Comparison of ENCODE assay signal across 21 cellular contexts in the genomic region with DNA sequence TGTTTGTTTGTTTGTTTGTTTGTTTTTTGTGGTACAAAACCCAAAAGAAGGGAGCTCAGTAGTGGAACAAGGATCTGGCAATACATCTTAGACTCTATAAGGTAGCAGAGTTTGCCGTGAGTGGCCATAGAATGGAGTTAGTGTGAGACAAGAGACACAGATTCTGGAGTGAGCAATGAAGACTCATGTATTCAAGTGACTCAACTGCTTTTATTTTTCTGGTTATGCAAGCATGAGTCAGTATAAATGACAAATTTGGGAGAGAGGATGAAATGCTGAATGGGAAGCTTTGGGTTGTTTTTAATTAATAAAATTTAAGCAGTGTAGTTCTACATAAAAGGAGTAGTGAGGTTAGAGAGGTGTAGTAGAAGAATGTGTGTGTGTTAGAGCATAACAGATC.
DNase-seq lines count a peak whose midpoint lies in the region; ATAC-seq and TF ChIP-seq lines count a peak whose summit lies in the region.
"Had no signal": no experiment of that assay in that cellular context is flagged by ENCODE, and none has a peak within 500 bp of the region (broad histone marks: within the 10 kb centered on the region; RNA-seq: fewer than 3 reads in every experiment).

No MANE protein-coding gene starts in this region.

- no peak overlapping the region for H2BK12ac ChIP-seq in trophoblast cell (ENCODE audit: low read length)

- no peak overlapping the region for H3K23ac ChIP-seq in trophoblast cell (ENCODE audit: low read length)

- H3K27ac Mint-ChIP-seq in activated CD4-positive, alpha-beta memory T cell treated with anti-CD3 and anti-CD28 coated beads, Interleukin-2, amount 10 ng/mL, durations not matched to agents 7 days and 5 days = no peak overlapping the region
- no peak overlapping the region for H3K27ac Mint-ChIP-seq in activated CD4-positive, alpha-beta T cell treated with anti-CD3 and anti-CD28 coated beads, Interleukin-2, amount 10 ng/mL, durations not matched to agents 7 days and 5 days
- H3K27ac Mint-ChIP-seq: CD4-positive, CD25-positive, alpha-beta regulatory T cell; CD8-positive, alpha-beta memory T cell; HFFc6; IgD-negative memory B cell had no signal

- DNase-seq in GM23248 (peak; percentile 8), PC-3 (peak; percentile 14), mammary epithelial cell (peak; percentile 0), kidney tubule cell (ENCODE audit: low spot score) (peak; percentile 44), EL (no peak), trophoblast cell (no peak)
- DNase-seq in activated CD4-positive, alpha-beta memory T cell treated with anti-CD3 and anti-CD28 coated beads, Interleukin-2, amount 10 ng/mL, durations not matched to agents 7 days and 5 days = no peak
- no peak for DNase-seq in activated CD4-positive, alpha-beta T cell treated with anti-CD3 and anti-CD28 coated beads, Interleukin-2, amount 10 ng/mL, durations not matched to agents 7 days and 5 days
- DNase-seq: ACHN; BE2C; C1 segment of cervical spinal cord; CD4-positive, CD25-positive, alpha-beta regulatory T cell; CD8-positive, alpha-beta memory T cell; COR-L47; GDM1; GOT3; H7; HFFc6 had no signal

- H3K36me3 ChIP-seq in GM23248 (ENCODE audit: low read depth) (no peaks in the 10 kb centered on the region), PC-3 (ENCODE audit: low read depth, low read length) (no peaks in the 10 kb centered on the region), mammary epithelial cell (ENCODE audit: insufficient read depth, low read length) (no peaks in the 10 kb centered on the region), trophoblast cell (ENCODE audit: control insufficient read depth in 1 of 2, insufficient read depth in 2 of 2, low read length in 2 of 2) (no peaks in the 10 kb centered on the region)
- H3K36me3 ChIP-seq: BE2C had no signal

- POLR2A ChIA-PET in PC-3 (lab: Charles Lee; ENCODE audit: unreplicated experiment) = no interaction called here
- POLR2A ChIA-PET in activated CD4-positive, alpha-beta memory T cell treated with anti-CD3 and anti-CD28 coated beads, Interleukin-2, amount 10 ng/mL, durations not matched to agents 7 days and 5 days (lab: Charles Lee) = no interaction called here
- POLR2A ChIA-PET in activated CD4-positive, alpha-beta T cell treated with anti-CD3 and anti-CD28 coated beads, Interleukin-2, amount 10 ng/mL, durations not matched to agents 7 days and 5 days (lab: Charles Lee) = no interaction called here

- CTCF ChIA-PET in PC-3 (lab: Charles Lee) = no interaction called here
- CTCF ChIA-PET in mammary epithelial cell (lab: Charles Lee; ENCODE audit: low non-redundant PET) = no interaction called here
- CTCF ChIA-PET in activated CD4-positive, alpha-beta memory T cell treated with anti-CD3 and anti-CD28 coated beads, Interleukin-2, amount 10 ng/mL, durations not matched to agents 7 days and 5 days (lab: Charles Lee) = no interaction called here
- CTCF ChIA-PET in activated CD4-positive, alpha-beta T cell treated with anti-CD3 and anti-CD28 coated beads, Interleukin-2, amount 10 ng/mL, durations not matched to agents 7 days and 5 days (lab: Charles Lee) = no interaction called here

- H4K12ac ChIP-seq in trophoblast cell (ENCODE audit: low read depth, low read length) = no peak overlapping the region

- no TSS peak for BruUV-seq in PC-3 (replicated peaks; lab: Mats Ljungman, UMichigan)
- BruUV-seq in mammary epithelial cell (replicated peaks; lab: Mats Ljungman, UMichigan) = no TSS peak

- no peak for ATAC-seq in PC-3
- ATAC-seq: HCT116, HepG2 had no signal

- in situ Hi-C loops in GM23248 (cut with MboI) (no loop called here), mammary epithelial cell (cut with MboI; ENCODE audit: low sequenced_read_pairs in 2 of 2) (no loop called here)

- no peak overlapping the region for H4K91ac ChIP-seq in trophoblast cell (ENCODE audit: low read depth, low read length)

- no peak overlapping the region for H4K8ac ChIP-seq in trophoblast cell (ENCODE audit: low read depth, low read length)

- H3K27me3 ChIP-seq in GM23248 (replicated peaks; ENCODE audit: insufficient read depth) (no peaks in the 10 kb centered on the region), PC-3 (ENCODE audit: low read length) (no peaks in the 10 kb centered on the region), mammary epithelial cell (ENCODE audit: insufficient read depth, low read length) (no peaks in the 10 kb centered on the region), trophoblast cell (ENCODE audit: insufficient read depth, low read length) (no peaks in the 10 kb centered on the region)
- H3K27me3 ChIP-seq: BE2C had no signal

- no peak overlapping the region for H3K4me3 ChIP-seq in GM23248
- H3K4me3 ChIP-seq in PC-3 (ENCODE audit: low read length) = no peak overlapping the region
- H3K4me3 ChIP-seq in mammary epithelial cell (replicated peaks in 1 of 3; ENCODE audit: insufficient read depth in 1 of 3, low read depth in 2 of 3, low read length in 3 of 3) = no peak overlapping the region
- no peak overlapping the region for H3K4me3 ChIP-seq in trophoblast cell (ENCODE audit: low read depth, low read length)

- H3F3A ChIP-seq in GM23248 (ENCODE audit: insufficient read depth) (no peaks in the 10 kb centered on the region), PC-3 (ENCODE audit: low read length, unreplicated experiment) (no peaks in the 10 kb centered on the region)

- H3K4me3 Mint-ChIP-seq in activated CD4-positive, alpha-beta memory T cell treated with anti-CD3 and anti-CD28 coated beads, Interleukin-2, amount 10 ng/mL, durations not matched to agents 7 days and 5 days = no peak overlapping the region
- H3K4me3 Mint-ChIP-seq in activated CD4-positive, alpha-beta T cell treated with anti-CD3 and anti-CD28 coated beads, Interleukin-2, amount 10 ng/mL, durations not matched to agents 7 days and 5 days = no peak overlapping the region
- H3K4me3 Mint-ChIP-seq: CD4-positive, CD25-positive, alpha-beta regulatory T cell; CD8-positive, alpha-beta memory T cell; HFFc6; IgD-negative memory B cell had no signal

- no peaks in the 10 kb centered on the region for H3K36me3 Mint-ChIP-seq in activated CD4-positive, alpha-beta memory T cell treated with anti-CD3 and anti-CD28 coated beads, Interleukin-2, amount 10 ng/mL, durations not matched to agents 7 days and 5 days (ENCODE audit: low read depth)
- no peaks in the 10 kb centered on the region for H3K36me3 Mint-ChIP-seq in activated CD4-positive, alpha-beta T cell treated with anti-CD3 and anti-CD28 coated beads, Interleukin-2, amount 10 ng/mL, durations not matched to agents 7 days and 5 days (ENCODE audit: low read depth)
- H3K36me3 Mint-ChIP-seq: CD4-positive, CD25-positive, alpha-beta regulatory T cell; CD8-positive, alpha-beta memory T cell had no signal

- no peaks in the 10 kb centered on the region for H3K27me3 Mint-ChIP-seq in activated CD4-positive, alpha-beta memory T cell treated with anti-CD3 and anti-CD28 coated beads, Interleukin-2, amount 10 ng/mL, durations not matched to agents 7 days and 5 days
- H3K27me3 Mint-ChIP-seq in activated CD4-positive, alpha-beta T cell treated with anti-CD3 and anti-CD28 coated beads, Interleukin-2, amount 10 ng/mL, durations not matched to agents 7 days and 5 days = no peaks in the 10 kb centered on the region
- H3K27me3 Mint-ChIP-seq: CD4-positive, CD25-positive, alpha-beta regulatory T cell; CD8-positive, alpha-beta memory T cell; IgD-negative memory B cell had no signal

- H2BK5ac ChIP-seq in trophoblast cell (ENCODE audit: low read depth, low read length, poor library complexity) = no peak overlapping the region

- H3K18ac ChIP-seq in trophoblast cell (ENCODE audit: low read length) = no peak overlapping the region

- H3K79me1 ChIP-seq in trophoblast cell (ENCODE audit: low read length) = no peaks in the 10 kb centered on the region

- H3K9me3 ChIP-seq in GM23248 (ENCODE audit: low read depth) (no peaks in the 10 kb centered on the region), PC-3 (ENCODE audit: low read length) (no peaks in the 10 kb centered on the region), mammary epithelial cell (replicated peaks; ENCODE audit: insufficient read depth, low read length) (no peaks in the 10 kb centered on the region), trophoblast cell (ENCODE audit: insufficient read depth, low read depth, low read length) (no peaks in the 10 kb centered on the region)
- H3K9me3 ChIP-seq: BE2C had no signal

- H3K4me1 ChIP-seq in GM23248 (ENCODE audit: insufficient read depth) (no peaks in the 10 kb centered on the region), PC-3 (ENCODE audit: insufficient read depth, low read length) (no peaks in the 10 kb centered on the region), mammary epithelial cell (ENCODE audit: insufficient read depth, low read length) (no peaks in the 10 kb centered on the region), trophoblast cell (ENCODE audit: control insufficient read depth in 1 of 2, insufficient read depth in 2 of 2, low read length in 2 of 2) (no peaks in the 10 kb centered on the region)
- H3K4me1 ChIP-seq: BE2C had no signal

- H3K79me2 ChIP-seq in GM23248 (ENCODE audit: insufficient read depth) (no peaks in the 10 kb centered on the region), PC-3 (ENCODE audit: low read length) (no peaks in the 10 kb centered on the region), mammary epithelial cell (ENCODE audit: insufficient read depth, low read length) (no peaks in the 10 kb centered on the region), trophoblast cell (ENCODE audit: control insufficient read depth, insufficient read depth, low read length, poor library complexity) (no peaks in the 10 kb centered on the region)

- H3K27ac ChIP-seq in GM23248 = no peak overlapping the region
- no peak overlapping the region for H3K27ac ChIP-seq in PC-3 (ENCODE audit: low read length)
- H3K27ac ChIP-seq in mammary epithelial cell (ENCODE audit: insufficient read depth, low read depth, low read length) = no peak overlapping the region
- H3K27ac ChIP-seq in trophoblast cell (ENCODE audit: low read depth, low read length) = no peak overlapping the region

- dilution Hi-C loops in mammary epithelial cell (cut with HindIII; ENCODE audit: low sequenced_read_pairs) = no loop called here

- intact Hi-C loops in PC-3 (cut with micrococcal nuclease) (no loop called here), mammary epithelial cell (cut with micrococcal nuclease) (no loop called here)

- H3K4me2 ChIP-seq in GM23248 (ENCODE audit: unreplicated experiment) = no peak overlapping the region
- no peak overlapping the region for H3K4me2 ChIP-seq in PC-3 (ENCODE audit: low read length)
- no peak overlapping the region for H3K4me2 ChIP-seq in mammary epithelial cell (ENCODE audit: insufficient read depth, low read depth, low read length)
- H3K4me2 ChIP-seq in trophoblast cell (ENCODE audit: low read length) = no peak overlapping the region

- H3K9me2 ChIP-seq in GM23248 (ENCODE audit: insufficient read depth) (no peaks in the 10 kb centered on the region), PC-3 (replicated peaks; ENCODE audit: low read length) (no peaks in the 10 kb centered on the region)

- H3K9ac ChIP-seq in GM23248 (no peak overlapping the region), PC-3 (ENCODE audit: low read length) (no peak overlapping the region), mammary epithelial cell (ENCODE audit: insufficient read depth, low read length) (no peak overlapping the region), trophoblast cell (ENCODE audit: low read length) (no peak overlapping the region)

- peaks cover 18% of the 10 kb centered on the region for H3K9me3 Mint-ChIP-seq in activated CD4-positive, alpha-beta memory T cell treated with anti-CD3 and anti-CD28 coated beads, Interleukin-2, amount 10 ng/mL, durations not matched to agents 7 days and 5 days
- H3K9me3 Mint-ChIP-seq in activated CD4-positive, alpha-beta T cell treated with anti-CD3 and anti-CD28 coated beads, Interleukin-2, amount 10 ng/mL, durations not matched to agents 7 days and 5 days = peaks cover 9% of the 10 kb centered on the region

- WGBS in GM23248 (ENCODE audit: low coverage in 1 of 2, low lambda C conversion rate in 2 of 2, missing lambda C conversion rate in 2 of 2), 2 experiments = 32 to 36% methylated on average over 1 of the region's 1 CpG
- 82% methylated on average over 1 of the region's 1 CpG for WGBS in mammary epithelial cell (ENCODE audit: low coverage, missing lambda C conversion rate)
- no CpG with 5 or more reads among the region's 1 CpG for WGBS in trophoblast cell (ENCODE audit: extremely low coverage, insufficient coverage, insufficient read length)

- H4K20me1 ChIP-seq in GM23248 (ENCODE audit: insufficient read depth) (no peaks in the 10 kb centered on the region), PC-3 (ENCODE audit: low read length) (no peaks in the 10 kb centered on the region), mammary epithelial cell (ENCODE audit: insufficient read depth, low read length) (no peaks in the 10 kb centered on the region)

- TF ChIP-seq CTCF in PC-3 (conservative IDR thresholded peaks at IDR 0.05; ENCODE audit: low read depth, low read length) = no peak
- TF ChIP-seq CTCF in mammary epithelial cell (conservative IDR thresholded peaks at IDR 0.05 in 1 of 2, IDR thresholded peaks at IDR 0.05 in 1 of 2; ENCODE audit: extremely low read depth in 1 of 2, insufficient read depth in 1 of 2, low read depth in 1 of 2, low read length in 2 of 2) = no peak

- H3K4ac ChIP-seq in trophoblast cell (ENCODE audit: low read depth, low read length) = no peak overlapping the region

- no peak overlapping the region for H2BK120ac ChIP-seq in trophoblast cell (ENCODE audit: insufficient read depth, low read length, poor library complexity)

- H2AK5ac ChIP-seq in trophoblast cell (ENCODE audit: low read length) = no peak overlapping the region

- H3K4me1 Mint-ChIP-seq in activated CD4-positive, alpha-beta memory T cell treated with anti-CD3 and anti-CD28 coated beads, Interleukin-2, amount 10 ng/mL, durations not matched to agents 7 days and 5 days = no peaks in the 10 kb centered on the region
- no peaks in the 10 kb centered on the region for H3K4me1 Mint-ChIP-seq in activated CD4-positive, alpha-beta T cell treated with anti-CD3 and anti-CD28 coated beads, Interleukin-2, amount 10 ng/mL, durations not matched to agents 7 days and 5 days
- H3K4me1 Mint-ChIP-seq: CD4-positive, CD25-positive, alpha-beta regulatory T cell; CD8-positive, alpha-beta memory T cell had no signal

- H3K14ac ChIP-seq in trophoblast cell (ENCODE audit: low read length) = no peak overlapping the region

- H2AFZ ChIP-seq in GM23248 (no peak overlapping the region), PC-3 (ENCODE audit: low read length) (no peak overlapping the region), mammary epithelial cell (ENCODE audit: low read depth, low read length) (no peak overlapping the region), trophoblast cell (ENCODE audit: insufficient read depth, low read length, poor library complexity) (no peak overlapping the region)

Comparison
In these comparisons a context has a peak if more than half of its experiments do, and no peak if none do; other contexts are left out.
1. DNase-seq: peak in GM23248 (single experiment), PC-3 (single experiment), mammary epithelial cell (single experiment) and kidney tubule cell (single experiment); none in activated CD4-positive, alpha-beta memory T cell treated with anti-CD3 and anti-CD28 coated beads, Interleukin-2, amount 10 ng/mL, durations not matched to agents 7 days and 5 days (single experiment), EL (single experiment), activated CD4-positive, alpha-beta T cell treated with anti-CD3 and anti-CD28 coated beads, Interleukin-2, amount 10 ng/mL, durations not matched to agents 7 days and 5 days (single experiment) and trophoblast cell (0 of 2).